In genomic region chr1:3001471-3002348, GRCh38 we compare ENCODE assay signal across 17 cellular contexts. TPM values are rescaled to one million over a fixed set of nuclear protein-coding genes. Genes with fewer than 3 reads are reported as not detected.
A peak's percentile ranks its signal among the peaks of the same experiment; 100 is the strongest.
DNase-seq lines count a peak whose midpoint lies in the region; ATAC-seq and TF ChIP-seq lines count a peak whose summit lies in the region.
"Had no signal": no experiment of that assay in that cellular context is flagged by ENCODE, and none has a peak within 500 bp of the region (broad histone marks: within the 10 kb centered on the region; RNA-seq: fewer than 3 reads in every experiment).

No MANE protein-coding gene starts in this region.

- DNase-seq in activated T-cell treated with anti-CD3 and anti-CD28 coated beads, Interleukin-2, amount 50 U/mL, for 24 hours: peak; percentile 15
- DNase-seq in activated T-cell treated with anti-CD3 and anti-CD28 coated beads, Interleukin-2, amount 50 U/mL, for 72 hours: no peak
- peak; percentile 47 for DNase-seq in natural killer cell treated with Interleukin-12 subunit alpha and Interleukin-12 subunit beta and Interleukin-15 and Interleukin-18, amount 100 ng/mL, for 72 hours (ENCODE audit: low spot score)
- no peak for DNase-seq in natural killer cell
- DNase-seq in posterior vena cava (ENCODE audit: low spot score): peak; percentile 76
- no peak for DNase-seq in activated CD8-positive, alpha-beta memory T cell treated with anti-CD3 and anti-CD28 coated beads for 24 hours
- no peak for DNase-seq in NOMO-1 treated with DMSO at 0.1 percent for 48 hours (lab: John Stamatoyannopoulos, UW; ENCODE audit: unreplicated experiment)
- DNase-seq in COR-L47 (lab: John Stamatoyannopoulos, UW): no peak
- DNase-seq: 8988T; CD4-positive, alpha-beta memory T cell; NCI-H1048; NCI-H1436 treated with DMSO at 0.1 percent for 48 hours; NCI-H2029 treated with DMSO at 0.1 percent for 48 hours; NCI-H2171 treated with DMSO at 0.1 percent for 48 hours; NCI-H446 treated with DMSO at 0.1 percent for 48 hours; NCI-H748 treated with DMSO at 0.1 percent for 48 hours had no signal

- peaks cover 34% of the 10 kb centered on the region for H3K27me3 Mint-ChIP-seq in activated T-cell treated with anti-CD3 and anti-CD28 coated beads, Interleukin-2, amount 50 U/mL, for 24 hours
- peaks cover 12% of the 10 kb centered on the region for H3K27me3 Mint-ChIP-seq in activated T-cell treated with anti-CD3 and anti-CD28 coated beads, Interleukin-2, amount 50 U/mL, for 72 hours (ENCODE audit: low read depth)
- peaks cover 0 to 12% of the 10 kb centered on the region in 2 donors for H3K27me3 Mint-ChIP-seq in natural killer cell treated with Interleukin-12 subunit alpha and Interleukin-12 subunit beta and Interleukin-15 and Interleukin-18, amount 100 ng/mL, for 72 hours
- H3K27me3 Mint-ChIP-seq in natural killer cell (ENCODE audit: low read depth in 2 of 2): peaks cover 0 to 5% of the 10 kb centered on the region in 2 donors

- H3K9me3 Mint-ChIP-seq in activated T-cell treated with anti-CD3 and anti-CD28 coated beads, Interleukin-2, amount 50 U/mL, for 24 hours: peaks cover 9% of the 10 kb centered on the region
- H3K9me3 Mint-ChIP-seq in activated T-cell treated with anti-CD3 and anti-CD28 coated beads, Interleukin-2, amount 50 U/mL, for 72 hours: peaks cover 0 to 2% of the 10 kb centered on the region in 2 donors
- peaks cover 1% of the 10 kb centered on the region for H3K9me3 Mint-ChIP-seq in natural killer cell treated with Interleukin-12 subunit alpha and Interleukin-12 subunit beta and Interleukin-15 and Interleukin-18, amount 100 ng/mL, for 72 hours
- no peaks in the 10 kb centered on the region for H3K9me3 Mint-ChIP-seq in natural killer cell

- ATAC-seq in activated T-cell treated with anti-CD3 and anti-CD28 coated beads, Interleukin-2, amount 50 U/mL, for 72 hours (replicated peaks in 1 of 2): no peak
- ATAC-seq in natural killer cell treated with Interleukin-12 subunit alpha and Interleukin-12 subunit beta and Interleukin-15 and Interleukin-18, amount 100 ng/mL, for 72 hours: no peak
- ATAC-seq in natural killer cell: no peak

- intact Hi-C loops in natural killer cell (cut with micrococcal nuclease) (no loop called here), posterior vena cava (cut with DNase I) (no loop called here)

- H3K36me3 Mint-ChIP-seq in activated T-cell treated with anti-CD3 and anti-CD28 coated beads, Interleukin-2, amount 50 U/mL, for 24 hours (ENCODE audit: low read depth): no peaks in the 10 kb centered on the region
- H3K36me3 Mint-ChIP-seq in activated T-cell treated with anti-CD3 and anti-CD28 coated beads, Interleukin-2, amount 50 U/mL, for 72 hours (ENCODE audit: insufficient read depth in 2 of 2): peaks cover 0 to 2% of the 10 kb centered on the region in 2 donors
- peaks cover under 1% of the 10 kb centered on the region for H3K36me3 Mint-ChIP-seq in natural killer cell treated with Interleukin-12 subunit alpha and Interleukin-12 subunit beta and Interleukin-15 and Interleukin-18, amount 100 ng/mL, for 72 hours
- H3K36me3 Mint-ChIP-seq in natural killer cell: no peaks in the 10 kb centered on the region

- no peaks in the 10 kb centered on the region for H3K4me1 Mint-ChIP-seq in activated T-cell treated with anti-CD3 and anti-CD28 coated beads, Interleukin-2, amount 50 U/mL, for 24 hours (ENCODE audit: low read depth)
- H3K4me1 Mint-ChIP-seq in activated T-cell treated with anti-CD3 and anti-CD28 coated beads, Interleukin-2, amount 50 U/mL, for 72 hours (ENCODE audit: low read depth): no peaks in the 10 kb centered on the region
- no peaks in the 10 kb centered on the region for H3K4me1 Mint-ChIP-seq in natural killer cell treated with Interleukin-12 subunit alpha and Interleukin-12 subunit beta and Interleukin-15 and Interleukin-18, amount 100 ng/mL, for 72 hours (ENCODE audit: low read depth in 2 of 2)
- no peaks in the 10 kb centered on the region for H3K4me1 Mint-ChIP-seq in natural killer cell
- H3K4me1 Mint-ChIP-seq: CD4-positive, alpha-beta memory T cell had no signal

- TF ChIP-seq CTCF in natural killer cell (IDR thresholded peaks at IDR 0.05): no peak

- no peak overlapping the region for H3K27ac Mint-ChIP-seq in activated T-cell treated with anti-CD3 and anti-CD28 coated beads, Interleukin-2, amount 50 U/mL, for 24 hours
- no peak overlapping the region for H3K27ac Mint-ChIP-seq in activated T-cell treated with anti-CD3 and anti-CD28 coated beads, Interleukin-2, amount 50 U/mL, for 72 hours
- no peak overlapping the region for H3K27ac Mint-ChIP-seq in natural killer cell treated with Interleukin-12 subunit alpha and Interleukin-12 subunit beta and Interleukin-15 and Interleukin-18, amount 100 ng/mL, for 72 hours
- no peak overlapping the region for H3K27ac Mint-ChIP-seq in natural killer cell
- H3K27ac Mint-ChIP-seq: CD4-positive, alpha-beta memory T cell had no signal

- no peak overlapping the region for H3K4me3 Mint-ChIP-seq in activated T-cell treated with anti-CD3 and anti-CD28 coated beads, Interleukin-2, amount 50 U/mL, for 24 hours
- H3K4me3 Mint-ChIP-seq in activated T-cell treated with anti-CD3 and anti-CD28 coated beads, Interleukin-2, amount 50 U/mL, for 72 hours: no peak overlapping the region
- H3K4me3 Mint-ChIP-seq in natural killer cell treated with Interleukin-12 subunit alpha and Interleukin-12 subunit beta and Interleukin-15 and Interleukin-18, amount 100 ng/mL, for 72 hours: no peak overlapping the region
- H3K4me3 Mint-ChIP-seq in natural killer cell: no peak overlapping the region
- H3K4me3 Mint-ChIP-seq: CD4-positive, alpha-beta memory T cell had no signal

RNA-seq across cellular contexts. Expression of gene ACTRT2, which starts 19.6 kb away (rescaled TPM):
- not detected for total RNA-seq in activated T-cell treated with anti-CD3 and anti-CD28 coated beads, Interleukin-2, amount 50 U/mL, for 72 hours
- not detected for total RNA-seq in natural killer cell treated with Interleukin-12 subunit alpha and Interleukin-12 subunit beta and Interleukin-15 and Interleukin-18, amount 100 ng/mL, for 72 hours
- total RNA-seq in natural killer cell: not detected
- not detected for total RNA-seq in posterior vena cava
- total RNA-seq: CD4-positive, alpha-beta memory T cell; MCF 10A had no signal

Comparison
In these comparisons a context has a peak if more than half of its experiments do, and no peak if none do; other contexts are left out.
1. DNase-seq: peak in activated T-cell treated with anti-CD3 and anti-CD28 coated beads, Interleukin-2, amount 50 U/mL, for 24 hours (single experiment), natural killer cell treated with Interleukin-12 subunit alpha and Interleukin-12 subunit beta and Interleukin-15 and Interleukin-18, amount 100 ng/mL, for 72 hours (single experiment) and posterior vena cava (single experiment); none in activated T-cell treated with anti-CD3 and anti-CD28 coated beads, Interleukin-2, amount 50 U/mL, for 72 hours (0 of 2), natural killer cell (single experiment), activated CD8-positive, alpha-beta memory T cell treated with anti-CD3 and anti-CD28 coated beads for 24 hours (single experiment), NOMO-1 treated with DMSO at 0.1 percent for 48 hours (single experiment) and COR-L47 (single experiment).